In genomic region chr1:24157921-24158481, GRCh38 we compare ENCODE assay signal across 11 cellular contexts. TPM values are rescaled to one million over a fixed set of nuclear protein-coding genes. Genes with fewer than 3 reads are reported as not detected.
DNase-seq lines count a peak whose midpoint lies in the region; TF ChIP-seq lines count a peak whose summit lies in the region.
"Had no signal": no experiment of that assay in that cellular context is flagged by ENCODE, and none has a peak within 500 bp of the region (broad histone marks: within the 10 kb centered on the region; RNA-seq: fewer than 3 reads in every experiment).

No MANE protein-coding gene starts in this region.

- H3K27ac ChIP-seq in mesenchymal stem cell (ENCODE audit: low read length, poor library complexity, severe bottlenecking) = no peak overlapping the region
- no peak overlapping the region for H3K27ac ChIP-seq in sigmoid colon

- no peak overlapping the region for H3K4ac ChIP-seq in mesenchymal stem cell (ENCODE audit: low read depth in 1 of 2, low read length in 2 of 2)

- 84% methylated on average over 6 of the region's 6 CpGs for WGBS in mesenchymal stem cell
- 89 to 91% methylated on average over 6 of the region's 6 CpGs for WGBS in sigmoid colon, 2 donors

- no peak overlapping the region for H2BK12ac ChIP-seq in mesenchymal stem cell (ENCODE audit: low read length in 2 of 2)

- no peak overlapping the region for H3K9ac ChIP-seq in mesenchymal stem cell (ENCODE audit: low read length)

- H2BK15ac ChIP-seq in mesenchymal stem cell (ENCODE audit: low read depth, poor library complexity, severe bottlenecking) = no peak overlapping the region

- H3K27me3 ChIP-seq in BE2C (no peaks in the 10 kb centered on the region), mesenchymal stem cell (ENCODE audit: control insufficient read depth in 1 of 2, insufficient read depth in 1 of 2, low read length in 2 of 2) (peaks cover 17 to 73% of the 10 kb centered on the region in 2 experiments), sigmoid colon (no peaks in the 10 kb centered on the region)

- H3K4me1 ChIP-seq in BE2C (no peaks in the 10 kb centered on the region), mesenchymal stem cell (ENCODE audit: control insufficient read depth, insufficient read depth, low read depth, low read length) (peaks cover 3% of the 10 kb centered on the region), sigmoid colon (no peaks in the 10 kb centered on the region)

- H3K9me3 ChIP-seq in BE2C (no peaks in the 10 kb centered on the region), mesenchymal stem cell (ENCODE audit: control insufficient read depth, low read length) (no peaks in the 10 kb centered on the region), sigmoid colon (no peaks in the 10 kb centered on the region)

- H3K4me2 ChIP-seq in mesenchymal stem cell (ENCODE audit: low read length, poor library complexity, severe bottlenecking) = no peak overlapping the region

- H3K36me3 ChIP-seq in BE2C = no peaks in the 10 kb centered on the region
- no peaks in the 10 kb centered on the region for H3K36me3 ChIP-seq in mesenchymal stem cell (ENCODE audit: control insufficient read depth in 1 of 2, insufficient read depth in 2 of 2, low read depth in 1 of 2, low read length in 2 of 2)
- no peaks in the 10 kb centered on the region for H3K36me3 ChIP-seq in sigmoid colon

- TF ChIP-seq EP300 in sigmoid colon (IDR thresholded peaks at IDR 0.05) = no peak

- H2BK5ac ChIP-seq in mesenchymal stem cell (ENCODE audit: low read depth, low read length, poor library complexity, severe bottlenecking) = no peak overlapping the region

- no peak overlapping the region for H3K4me3 ChIP-seq in BE2C (ENCODE audit: low read depth, low read length)
- no peak overlapping the region for H3K4me3 ChIP-seq in HFF-Myc (replicated peaks; ENCODE audit: low read depth, low read length)
- H3K4me3 ChIP-seq in mesenchymal stem cell (ENCODE audit: insufficient read depth in 1 of 2, low read depth in 1 of 2, low read length in 2 of 2) = no peak overlapping the region
- H3K4me3 ChIP-seq in sigmoid colon = no peak overlapping the region

- H3K18ac ChIP-seq in mesenchymal stem cell (ENCODE audit: low read depth in 1 of 2, low read length in 2 of 2) = no peak overlapping the region

- no peak overlapping the region for H4K8ac ChIP-seq in mesenchymal stem cell (ENCODE audit: low read length)

- H4K91ac ChIP-seq in mesenchymal stem cell (ENCODE audit: low read length) = no peak overlapping the region

- no peak overlapping the region for H3K23ac ChIP-seq in mesenchymal stem cell (ENCODE audit: low read length in 2 of 2)

- intact Hi-C loops in sigmoid colon (cut with DNase I) = no loop called here

- no peak overlapping the region for H2BK120ac ChIP-seq in mesenchymal stem cell (ENCODE audit: low read depth, low read length)

- TF ChIP-seq CTCF in BE2C (IDR thresholded peaks at IDR 0.05; ENCODE audit: low read depth, low read length) (0 out of 2 replicates have a peak, but pooled peaks have one; percentile 8), HFF-Myc (IDR thresholded peaks at IDR 0.05; ENCODE audit: low read depth, low read length, missing control alignments) (peak; percentile 20), sigmoid colon (IDR thresholded peaks at IDR 0.05) (no peak)

- H2AFZ ChIP-seq in mesenchymal stem cell (ENCODE audit: low read depth, low read length) = no peak overlapping the region

- DNase-seq in BE2C (no peak), HFF-Myc (ENCODE audit: extremely low read depth, low read depth) (no peak), cerebellum (ENCODE audit: low spot score) (peak; percentile 89), mesenchymal stem cell (peak; percentile 18), HUDEP-2 (lab: John Stamatoyannopoulos, UW; ENCODE audit: unreplicated experiment in 76 of 76) (no peak), sigmoid colon (no peak), NCI-H1105 (lab: John Stamatoyannopoulos, UW) (no peak), CD1c-positive myeloid dendritic cell (ENCODE audit: extremely low spot score) (no peak)
- DNase-seq: hippocampal formation, NCI-H524 treated with DMSO at 0.1 percent for 48 hours had no signal

- no peak overlapping the region for H2AK5ac ChIP-seq in mesenchymal stem cell (ENCODE audit: low read length, severe bottlenecking)

- no peaks in the 10 kb centered on the region for H3K79me1 ChIP-seq in mesenchymal stem cell (replicated peaks; ENCODE audit: low read length, poor library complexity, severe bottlenecking)

- H3K14ac ChIP-seq in mesenchymal stem cell (ENCODE audit: low read length in 2 of 2) = no peak overlapping the region

- TF ChIP-seq POLR2A in sigmoid colon (IDR thresholded peaks at IDR 0.05) = no peak

RNA-seq across cellular contexts. Expression of gene IL22RA1, which starts 15.1 kb away (rescaled TPM):
- not detected for polyA plus RNA-seq in BE2C (2012; ENCODE audit: insufficient read depth, insufficient read length, low read depth)
- not detected for total RNA-seq in cerebellum
- not detected for polyA plus RNA-seq in mesenchymal stem cell (2013, experiment 1 of 2)
- polyA plus RNA-seq in mesenchymal stem cell (2013, experiment 2 of 2) = not detected
- under 1 TPM in 2 of 4 donors, not detected in 2; 0.16 to 0.36 TPM for total RNA-seq in sigmoid colon
- 10 to 100 TPM in 2 of 3 donors, 1 to 10 TPM in 1; 7.2 to 18.5 (median 11.8) TPM for polyA plus RNA-seq in sigmoid colon
- total RNA-seq: T-helper 2 cell treated with Interferon-gamma antibody and Interleukin-4, amounts not matched to agents 100 ng/mL and 5 ng/mL, for 36 hours had no signal

RNA-seq across cellular contexts. Expression of gene IFNLR1, which starts 29.1 kb away (rescaled TPM):
- not detected for polyA plus RNA-seq in BE2C (2012; ENCODE audit: insufficient read depth, insufficient read length, low read depth)
- total RNA-seq in cerebellum (0.54 TPM), sigmoid colon (1 to 10 TPM in 1 of 4 donors, under 1 TPM in 1, not detected in 2; 0.28 to 1.4 TPM)
- polyA plus RNA-seq in mesenchymal stem cell (2013, experiment 1 of 2) = 0.12 TPM
- 0.15 TPM for polyA plus RNA-seq in mesenchymal stem cell (2013, experiment 2 of 2)
- polyA plus RNA-seq in sigmoid colon = 1 to 10 TPM; 4.2 to 8.7 (median 6.7) TPM

RNA-seq across cellular contexts. Expression of gene MYOM3, which starts 46.1 kb away (rescaled TPM):
- polyA plus RNA-seq in BE2C (2012; ENCODE audit: insufficient read depth, insufficient read length, low read depth) = not detected
- total RNA-seq in cerebellum (0.09 TPM), sigmoid colon (under 1 TPM in 2 of 4 donors, not detected in 2; under 0.01 TPM)
- not detected for polyA plus RNA-seq in mesenchymal stem cell (2013, experiment 1 of 2)
- polyA plus RNA-seq in mesenchymal stem cell (2013, experiment 2 of 2) = not detected
- polyA plus RNA-seq in sigmoid colon = 1 to 10 TPM; 3.0 to 3.7 (median 3.1) TPM
- total RNA-seq: T-helper 2 cell treated with Interferon-gamma antibody and Interleukin-4, amounts not matched to agents 100 ng/mL and 5 ng/mL, for 36 hours had no signal

Comparison
In these comparisons a context has a peak if more than half of its experiments do, and no peak if none do; other contexts are left out.
1. DNase-seq: peak in cerebellum (single experiment) and mesenchymal stem cell (single experiment); none in BE2C (single experiment), HFF-Myc (single experiment), HUDEP-2 (0 of 76), sigmoid colon (single experiment), NCI-H1105 (single experiment) and CD1c-positive myeloid dendritic cell (single experiment).
2. CTCF ChIP-seq: peak in BE2C (single experiment) and HFF-Myc (single experiment); none in sigmoid colon (0 of 4).